ENCODE assay signal across 12 cellular contexts in genomic region chr20:33814238-33814712, GRCh38. TPM values are rescaled to one million over a fixed set of nuclear protein-coding genes. Genes with fewer than 3 reads are reported as not detected.
DNase-seq lines count a peak whose midpoint lies in the region; ATAC-seq and TF ChIP-seq lines count a peak whose summit lies in the region.
"Had no signal": no experiment of that assay in that cellular context is flagged by ENCODE, and none has a peak within 500 bp of the region (broad histone marks: within the 10 kb centered on the region; RNA-seq: fewer than 3 reads in every experiment).

No MANE protein-coding gene starts in this region.

- H3K4me1 ChIP-seq in CD4-positive, alpha-beta memory T cell (ENCODE audit: insufficient read depth, low read length): peaks cover 58% of the 10 kb centered on the region
- H3K4me1 ChIP-seq in KMS-11 (ENCODE audit: low read depth, poor library complexity, severe bottlenecking): peaks cover 69% of the 10 kb centered on the region

- H3K36me3 ChIP-seq in CD4-positive, alpha-beta memory T cell (ENCODE audit: insufficient read depth, low read length): no peaks in the 10 kb centered on the region
- H3K36me3 ChIP-seq in KMS-11 (ENCODE audit: insufficient read depth): no peaks in the 10 kb centered on the region; the same call in 1 of the 2 replicates

- POLR2A ChIA-PET in CD4-positive, alpha-beta memory T cell (lab: Charles Lee; ENCODE audit: partially characterized antibody): interaction anchor here (0.6 to 1.4 kb wide), 3 partner anchors 10 to 1765 kb away, joined by 3 read pairs; no protein-coding TSS in a partner anchor
- POLR2A ChIA-PET in naive thymus-derived CD8-positive, alpha-beta T cell (lab: Charles Lee): interaction anchor here (0.6 kb wide), 1 partner anchor 58 kb away, joined by 3 read pairs; no protein-coding TSS in a partner anchor

- in situ Hi-C loops in ACHN (cut with HindIII; ENCODE audit: low pct_ligation_motif_present, low pct_unique_long_range_greater_than_20kb, low sequenced_read_pairs): no loop called here

- H3K9ac ChIP-seq in KMS-11: no peak overlapping the region

- no peaks in the 10 kb centered on the region for H3K27me3 Mint-ChIP-seq in CD4-positive, alpha-beta memory T cell
- no peaks in the 10 kb centered on the region for H3K27me3 Mint-ChIP-seq in activated naive CD8-positive, alpha-beta T cell treated with anti-CD3 and anti-CD28 coated beads for 36 hours
- H3K27me3 Mint-ChIP-seq in naive thymus-derived CD8-positive, alpha-beta T cell: no peaks in the 10 kb centered on the region

- H3K36me3 Mint-ChIP-seq in CD4-positive, alpha-beta memory T cell: peaks cover 13 to 30% of the 10 kb centered on the region in 2 donors
- H3K36me3 Mint-ChIP-seq in activated naive CD8-positive, alpha-beta T cell treated with anti-CD3 and anti-CD28 coated beads for 36 hours: peaks cover 42% of the 10 kb centered on the region
- H3K36me3 Mint-ChIP-seq in naive thymus-derived CD8-positive, alpha-beta T cell: peaks cover 0 to 28% (median 0%) of the 10 kb centered on the region in 3 donors

- CTCF ChIA-PET in CD4-positive, alpha-beta memory T cell (lab: Charles Lee; ENCODE audit: partially characterized antibody): interaction anchor here (1.0 to 1.1 kb wide), 2 partner anchors 10 to 40 kb away, joined by 3 to 4 read pairs; no protein-coding TSS in a partner anchor

- peak overlapping the region; percentile 74 for H3K4me2 ChIP-seq in KMS-11

- peak overlapping the region; percentile 1 to 83 (median 35) for H3K27ac Mint-ChIP-seq in CD4-positive, alpha-beta memory T cell
- H3K27ac Mint-ChIP-seq in activated naive CD8-positive, alpha-beta T cell treated with anti-CD3 and anti-CD28 coated beads for 36 hours: peak overlapping the region; percentile 36
- peak overlapping the region in 9 of 10 donors; percentile 1 to 88 (median 49) for H3K27ac Mint-ChIP-seq in naive thymus-derived CD8-positive, alpha-beta T cell

- H4K20me1 ChIP-seq in KMS-11 (ENCODE audit: insufficient read depth): peaks cover 16% of the 10 kb centered on the region; the same call in 1 of the 2 replicates

- H3K27ac ChIP-seq in CD4-positive, alpha-beta memory T cell (ENCODE audit: low read depth, low read length): no peak overlapping the region
- no peak overlapping the region for H3K27ac ChIP-seq in KMS-11

- no peak for TF ChIP-seq CTCF in KMS-11 (conservative IDR thresholded peaks at IDR 0.05; ENCODE audit: low read depth, low read length)

- intact Hi-C loops in CD4-positive, alpha-beta memory T cell (cut with micrococcal nuclease): loop anchor here (5.0 to 10.0 kb wide), 2 partner anchors 101 to 1707 kb away; partner anchors contain the start of gene TM9SF4

- no peak overlapping the region for H2AFZ ChIP-seq in KMS-11 (ENCODE audit: low read depth)

- H3K27me3 ChIP-seq in CD4-positive, alpha-beta memory T cell (ENCODE audit: insufficient read depth, low read length): no peaks in the 10 kb centered on the region
- H3K27me3 ChIP-seq in KMS-11 (ENCODE audit: insufficient read depth, low read depth): no peaks in the 10 kb centered on the region
- H3K27me3 ChIP-seq: left lung had no signal

- ATAC-seq in naive thymus-derived CD8-positive, alpha-beta T cell: no peak
- ATAC-seq: left lung had no signal

- peak overlapping the region in 7 of 8 donors; percentile 2 to 97 (median 39) for H3K4me3 Mint-ChIP-seq in CD4-positive, alpha-beta memory T cell
- peak overlapping the region; percentile 15 for H3K4me3 Mint-ChIP-seq in activated naive CD8-positive, alpha-beta T cell treated with anti-CD3 and anti-CD28 coated beads for 36 hours
- H3K4me3 Mint-ChIP-seq in naive thymus-derived CD8-positive, alpha-beta T cell: peak overlapping the region; percentile 13 to 100 (median 97)

- H3K9me3 ChIP-seq in CD4-positive, alpha-beta memory T cell (ENCODE audit: control insufficient read depth in 1 of 2, low read length in 2 of 2): no peaks in the 10 kb centered on the region
- H3K9me3 ChIP-seq: left lung had no signal

- H3K9me3 Mint-ChIP-seq in CD4-positive, alpha-beta memory T cell: no peaks in the 10 kb centered on the region
- H3K9me3 Mint-ChIP-seq in activated naive CD8-positive, alpha-beta T cell treated with anti-CD3 and anti-CD28 coated beads for 36 hours: no peaks in the 10 kb centered on the region
- no peaks in the 10 kb centered on the region for H3K9me3 Mint-ChIP-seq in naive thymus-derived CD8-positive, alpha-beta T cell

- H3K79me2 ChIP-seq in KMS-11 (ENCODE audit: insufficient read depth, low read depth): peaks cover 81% of the 10 kb centered on the region

- no peak for DNase-seq in CD4-positive, alpha-beta memory T cell
- DNase-seq in activated naive CD8-positive, alpha-beta T cell treated with anti-CD3 and anti-CD28 coated beads for 36 hours: no peak
- no peak for DNase-seq in naive thymus-derived CD8-positive, alpha-beta T cell
- DNase-seq in stimulated activated naive CD4-positive, alpha-beta T cell treated with Interleukin-2 at 50 U/mL for 16 hours (lab: John Stamatoyannopoulos, UW): no peak
- DNase-seq in COLO829 (ENCODE audit: low spot score) (no peak), NCI-H526 treated with DMSO at 0.1 percent for 48 hours (lab: John Stamatoyannopoulos, UW) (no peak), ACHN (no peak)
- DNase-seq: activated CD8-positive, alpha-beta memory T cell treated with anti-CD3 and anti-CD28 coated beads for 24 hours; DMS 273 treated with DMSO at 0.1 percent for 48 hours; left lung; NCI-H187 treated with DMSO at 0.1 percent for 48 hours had no signal

- no peak overlapping the region for H3K4me3 ChIP-seq in CD4-positive, alpha-beta memory T cell (ENCODE audit: low read length in 2 of 2)
- H3K4me3 ChIP-seq in KMS-11 (IDR thresholded peaks at IDR 0.05; ENCODE audit: insufficient read depth, low read depth, low read length): no peak overlapping the region

- H3K4me1 Mint-ChIP-seq in CD4-positive, alpha-beta memory T cell: peaks cover 53 to 79% (median 65%) of the 10 kb centered on the region in 4 donors
- H3K4me1 Mint-ChIP-seq in activated naive CD8-positive, alpha-beta T cell treated with anti-CD3 and anti-CD28 coated beads for 36 hours: peaks cover 56% of the 10 kb centered on the region
- H3K4me1 Mint-ChIP-seq in naive thymus-derived CD8-positive, alpha-beta T cell: peaks cover 45 to 82% (median 80%) of the 10 kb centered on the region in 4 donors

RNA-seq across cellular contexts. Expression of gene CHMP4B, which starts 3.1 kb away (rescaled TPM):
- 10 to 100 TPM; 53.0 to 54.0 TPM for total RNA-seq in CD4-positive, alpha-beta memory T cell
- 1 to 10 TPM; 1.2 to 5.3 TPM for polyA plus RNA-seq in CD4-positive, alpha-beta memory T cell
- 10 to 100 TPM; 90.6 to 95.5 TPM for total RNA-seq in activated naive CD8-positive, alpha-beta T cell treated with anti-CD3 and anti-CD28 coated beads for 36 hours
- total RNA-seq in naive thymus-derived CD8-positive, alpha-beta T cell: 10 to 100 TPM; 57.5 to 59.5 TPM
- 1 to 10 TPM; 4.0 to 5.0 (median 4.8) TPM for polyA plus RNA-seq in naive thymus-derived CD8-positive, alpha-beta T cell

Comparison
In these comparisons a context has a peak if more than half of its experiments do, and no peak if none do; other contexts are left out.
1. H3K4me3 Mint-ChIP-seq: peak in every context shown above with its lines; median percentile 97 in naive thymus-derived CD8-positive, alpha-beta T cell; 39 in CD4-positive, alpha-beta memory T cell; 15 in activated naive CD8-positive, alpha-beta T cell treated with anti-CD3 and anti-CD28 coated beads for 36 hours.